Comparison of ENCODE assay signal across 8 cellular contexts in genomic region chr1:12620142-12620865, GRCh38. TPM values are rescaled to one million over a fixed set of nuclear protein-coding genes. Genes with fewer than 3 reads are reported as not detected.
DNase-seq lines count a peak whose midpoint lies in the region; ATAC-seq and TF ChIP-seq lines count a peak whose summit lies in the region.

No MANE protein-coding gene starts in this region.

- no peaks in the 10 kb centered on the region for H3K27me3 ChIP-seq in Peyer's patch
- peaks cover 0 to 42% (median 7%) of the 10 kb centered on the region in 7 donors for H3K27me3 ChIP-seq in spleen (replicated peaks in 1 of 7)

- TF ChIP-seq CTCF in Peyer's patch (IDR thresholded peaks at IDR 0.05) = no peak
- peak in 5 of 11 experiments; percentile 1 to 37 (median 28) for TF ChIP-seq CTCF in spleen (IDR thresholded peaks at IDR 0.05 in 8 of 11, conservative IDR thresholded peaks at IDR 0.05 in 3 of 11)

- H3K36me3 ChIP-seq in Peyer's patch = no peaks in the 10 kb centered on the region
- no peaks in the 10 kb centered on the region for H3K36me3 ChIP-seq in spleen

- H3K9me3 ChIP-seq in Peyer's patch (no peaks in the 10 kb centered on the region), spleen (no peaks in the 10 kb centered on the region)

- whole genome bisulfite sequencing in spleen, 5 donors = 30 to 44% (median 36%) methylated on average over 10 of the region's 10 CpGs

- intact Hi-C loops in spleen (cut with DNase I; ENCODE audit: low total_unique reads) = no loop called here

- H3K27ac ChIP-seq in Peyer's patch (peak overlapping the region; percentile 81 to 96 (median 92)), spleen (peak overlapping the region in 4 of 8 donors; percentile 13 to 90 (median 70)), caudate nucleus (ENCODE audit: low read depth, low read length) (no peak overlapping the region)

- peaks cover 0 to 22% (median 10%) of the 10 kb centered on the region in 4 donors for H3K4me1 ChIP-seq in Peyer's patch
- H3K4me1 ChIP-seq in spleen = peaks cover 24 to 71% (median 55%) of the 10 kb centered on the region in 6 donors

- no peak for TF ChIP-seq POLR2A in Peyer's patch (IDR thresholded peaks at IDR 0.05)
- no peak for TF ChIP-seq POLR2A in spleen (IDR thresholded peaks at IDR 0.05)
- TF ChIP-seq POLR2A in erythroblast (IDR thresholded peaks at IDR 0.05; ENCODE audit: low read length) = no peak

- no peak for ATAC-seq in HG03139 (IDR thresholded peaks at IDR 0.05; ENCODE audit: unreplicated experiment)

- H3K4me3 ChIP-seq in Peyer's patch (peak overlapping the region in 2 of 4 donors; percentile 71 to 92), spleen (peak overlapping the region in 1 of 8 donors; percentile 87)

- peak; percentile 36 for DNase-seq in SIG-M5 treated with dmso at 0.1 percent for 504 hours (lab: John Stamatoyannopoulos, UW; ENCODE audit: unreplicated experiment)
- no peak for DNase-seq in SIG-M5 (lab: John Stamatoyannopoulos, UW)
- DNase-seq in Peyer's patch = no peak
- peak; percentile 35 for DNase-seq in central memory CD4-positive, alpha-beta T cell
- peak; percentile 74 for DNase-seq in spleen
- no peak for DNase-seq in erythroblast (lab: John Stamatoyannopoulos, UW)
- no peak for DNase-seq in caudate nucleus (lab: John Stamatoyannopoulos, UW)

RNA-seq across cellular contexts. Expression of gene DHRS3, which starts 2.3 kb away (rescaled TPM):
- total RNA-seq in Peyer's patch (100 to 1,000 TPM in 2 of 4 donors, 10 to 100 TPM in 2; 34.7 to 179 (median 108) TPM), spleen (10 to 100 TPM; 21.0 to 41.0 (median 35.1) TPM)
- polyA plus RNA-seq in spleen = 10 to 100 TPM in 2 of 3 donors, 1 to 10 TPM in 1; 8.9 to 19.5 (median 13.6) TPM

RNA-seq across cellular contexts. Expression of gene AADACL4, which starts 23.6 kb away (rescaled TPM):
- total RNA-seq in Peyer's patch (not detected), spleen (under 1 TPM in 2 of 7 donors, not detected in 5; 0.23 to 0.32 TPM)
- under 1 TPM in 2 of 3 donors, not detected in 1; 0.04 to 0.29 TPM for polyA plus RNA-seq in spleen

Comparison
In these comparisons a context has a peak if more than half of its experiments do, and no peak if none do; other contexts are left out.
1. DNase-seq: peak in SIG-M5 treated with dmso at 0.1 percent for 504 hours (single experiment), central memory CD4-positive, alpha-beta T cell (single experiment) and spleen (single experiment); none in SIG-M5 (single experiment), Peyer's patch (0 of 3), erythroblast (0 of 2) and caudate nucleus (0 of 61).